ENCODE assay signal across 1 cellular context in genomic region chr18:76522104-76522503, GRCh38.
TF ChIP-seq lines count a peak whose summit lies in the region.

No MANE protein-coding gene starts in this region.

TF ChIP-seq in GM23338, 12 proteins besides CTCF, POLR2A, EP300 and RAD21 (continued from another document):
- TF ChIP-seq ZNF462 (CRISPR knock-in tag; IDR thresholded peaks at IDR 0.05) (no peak), CREB1 (CRISPR knock-in tag; IDR thresholded peaks at IDR 0.05; ENCODE audit: low read depth) (no peak), POLR2AphosphoS5 (IDR thresholded peaks at IDR 0.05; ENCODE audit: low read depth) (no peak), JUNB (IDR thresholded peaks at IDR 0.05; ENCODE audit: unreplicated experiment) (no peak), EZH2phosphoT487 (IDR thresholded peaks at IDR 0.05; ENCODE audit: unreplicated experiment) (no peak), NANOG (IDR thresholded peaks at IDR 0.05; ENCODE audit: borderline replicate concordance) (no peak)
